Comparison of ENCODE assay signal across 2 cellular contexts in genomic region chr11:120554771-120555432, GRCh38.
TF ChIP-seq lines count a peak whose summit lies in the region.

No MANE protein-coding gene starts in this region.

TF ChIP-seq in HEK293, 187 proteins besides CTCF, POLR2A, EP300 and RAD21 (continued from another document):
- TF ChIP-seq TSHZ1 (tag by site-specific recombination; IDR thresholded peaks at IDR 0.05; ENCODE audit: borderline replicate concordance) = no peak
- no peak for TF ChIP-seq SCRT1 (tag by site-specific recombination; IDR thresholded peaks at IDR 0.05; ENCODE audit: borderline replicate concordance)
- TF ChIP-seq EGR2 (tag by site-specific recombination; IDR thresholded peaks at IDR 0.05; ENCODE audit: low read depth) = peak; percentile 68
- no peak for TF ChIP-seq ZNF776 (tag by site-specific recombination; IDR thresholded peaks at IDR 0.05; ENCODE audit: borderline replicate concordance)
- no peak for TF ChIP-seq ZNF37A (tag by site-specific recombination; IDR thresholded peaks at IDR 0.05)
- no peak for TF ChIP-seq KLF8 (tag by site-specific recombination; IDR thresholded peaks at IDR 0.05)
- TF ChIP-seq ZNF138 (tag by site-specific recombination; IDR thresholded peaks at IDR 0.05; ENCODE audit: borderline replicate concordance) = no peak
- TF ChIP-seq INSM2 (tag by site-specific recombination; IDR thresholded peaks at IDR 0.05) = no peak

TF ChIP-seq in GM12878, 131 proteins besides CTCF, POLR2A, EP300 and RAD21 (continued from another document):
- 0 out of 2 replicates have a peak, but pooled peaks have one; percentile 31 for TF ChIP-seq ZNF687 (IDR thresholded peaks at IDR 0.05)
- no peak for TF ChIP-seq CHD2 (IDR thresholded peaks at IDR 0.05; ENCODE audit: borderline replicate concordance, low read depth, low read length)
- TF ChIP-seq POU2F2 (IDR thresholded peaks at IDR 0.05; ENCODE audit: borderline replicate concordance, low read depth, low read length) = peak; percentile 36; the same call in 1 of the 3 replicates
